Comparison of ENCODE assay signal across 10 cellular contexts in genomic region chr3:173938159-173938558, GRCh38.
A peak's percentile ranks its signal among the peaks of the same experiment; 100 is the strongest.
DNase-seq lines count a peak whose midpoint lies in the region; ATAC-seq, FAIRE-seq and TF ChIP-seq lines count a peak whose summit lies in the region.
"Had no signal": no experiment of that assay in that cellular context is flagged by ENCODE, and none has a peak within 500 bp of the region (broad histone marks: within the 10 kb centered on the region; RNA-seq: fewer than 3 reads in every experiment).

No MANE protein-coding gene starts in this region.

- no peak overlapping the region for H3K27ac ChIP-seq in neural cell (ENCODE audit: low read length)
- H3K27ac ChIP-seq: heart left ventricle had no signal

- H3K79me2 ChIP-seq in neural cell (replicated peaks; ENCODE audit: insufficient read depth, low read length): no peaks in the 10 kb centered on the region

- no peak for ATAC-seq in GM18502 (IDR thresholded peaks at IDR 0.05; ENCODE audit: poor library complexity, unreplicated experiment)
- ATAC-seq: heart left ventricle had no signal

- peak; percentile 70 for DNase-seq in GM04503 (ENCODE audit: low read depth)
- peak; percentile 46 for DNase-seq in NCI-H2029 (lab: John Stamatoyannopoulos, UW)
- peak; percentile 23 for DNase-seq in bronchial epithelial cell (ENCODE audit: low read depth)
- no peak for DNase-seq in NAMALWA (ENCODE audit: low spot score)
- DNase-seq in NOMO-1 treated with dmso at 0.1 percent for 144 hours (lab: John Stamatoyannopoulos, UW; ENCODE audit: unreplicated experiment): no peak
- DNase-seq: activated naive CD4-positive, alpha-beta T cell; heart left ventricle; T-helper 2 cell had no signal

- no peak for TF ChIP-seq RAD21 in neural cell (conservative IDR thresholded peaks at IDR 0.05)

- H3K36me3 ChIP-seq in bronchial epithelial cell (ENCODE audit: control insufficient read depth, insufficient read depth, low read length) (no peaks in the 10 kb centered on the region), neural cell (ENCODE audit: insufficient read depth, low read length) (no peaks in the 10 kb centered on the region)
- H3K36me3 ChIP-seq: heart left ventricle had no signal

- no peak overlapping the region for H3K9ac ChIP-seq in neural cell (ENCODE audit: low read length)

- no peak overlapping the region for H2AFZ ChIP-seq in neural cell (ENCODE audit: low read depth, low read length)

- no peaks in the 10 kb centered on the region for H3K9me2 ChIP-seq in neural cell (ENCODE audit: insufficient read depth, low read length)

- no peak for FAIRE-seq in bronchial epithelial cell (lab: Jason Lieb, UNC)

- H4K20me1 ChIP-seq in neural cell (ENCODE audit: insufficient read depth): no peaks in the 10 kb centered on the region

- no peak overlapping the region for H3K4me3 ChIP-seq in bronchial epithelial cell (ENCODE audit: low read depth, low read length)
- no peak overlapping the region for H3K4me3 ChIP-seq in neural cell (ENCODE audit: low read length)
- H3K4me3 ChIP-seq: heart left ventricle had no signal

- no peaks in the 10 kb centered on the region for H3K27me3 ChIP-seq in bronchial epithelial cell (ENCODE audit: control insufficient read depth, insufficient read depth, low read length)
- H3K27me3 ChIP-seq in neural cell (ENCODE audit: insufficient read depth, low read depth, low read length): no peaks in the 10 kb centered on the region
- H3K27me3 ChIP-seq: heart left ventricle had no signal

- no peak for TF ChIP-seq CTCF in bronchial epithelial cell (IDR thresholded peaks at IDR 0.05; ENCODE audit: insufficient read depth, low read length, severe bottlenecking)
- no peak for TF ChIP-seq CTCF in neural cell (IDR thresholded peaks at IDR 0.05; ENCODE audit: poor library complexity, severe bottlenecking)

- H3F3A ChIP-seq in neural cell (ENCODE audit: insufficient read depth, low read length, poor library complexity, severe bottlenecking): no peaks in the 10 kb centered on the region

- H3K9me3 ChIP-seq in neural cell (ENCODE audit: low read length): no peaks in the 10 kb centered on the region
- H3K9me3 ChIP-seq: heart left ventricle had no signal

- no peak overlapping the region for H3K4me2 ChIP-seq in neural cell (ENCODE audit: low read length)

- no peak for TF ChIP-seq EP300 in neural cell (conservative IDR thresholded peaks at IDR 0.05; ENCODE audit: poor library complexity, severe bottlenecking)

TF ChIP-seq in neural cell, 6 proteins besides CTCF, POLR2A, EP300 and RAD21:
- TF ChIP-seq REST (IDR thresholded peaks at IDR 0.05; ENCODE audit: borderline replicate concordance) (no peak), EZH2 (IDR thresholded peaks at IDR 0.05; ENCODE audit: borderline replicate concordance, insufficient read depth, low read length, poor library complexity, severe bottlenecking) (no peak), SMC3 (conservative IDR thresholded peaks at IDR 0.05; ENCODE audit: poor library complexity) (no peak), POLR2AphosphoS5 (IDR thresholded peaks at IDR 0.05) (peak; percentile 15), MXI1 (conservative IDR thresholded peaks at IDR 0.05; ENCODE audit: poor library complexity, severe bottlenecking) (no peak), TAF1 (IDR thresholded peaks at IDR 0.05; ENCODE audit: low read depth) (no peak)

Comparison
In these comparisons a context has a peak if more than half of its experiments do, and no peak if none do; other contexts are left out.
1. DNase-seq: peak in GM04503 (single experiment), NCI-H2029 (single experiment) and bronchial epithelial cell (single experiment); none in NAMALWA (single experiment) and NOMO-1 treated with dmso at 0.1 percent for 144 hours (single experiment).